In genomic region chr1:167934407-167935251, GRCh38 we compare ENCODE assay signal across 7 cellular contexts. TPM values are rescaled to one million over a fixed set of nuclear protein-coding genes. Genes with fewer than 3 reads are reported as not detected.
A peak's percentile ranks its signal among the peaks of the same experiment; 100 is the strongest.
DNase-seq lines count a peak whose midpoint lies in the region; ATAC-seq, FAIRE-seq and TF ChIP-seq lines count a peak whose summit lies in the region.

No MANE protein-coding gene starts in this region.

- no peak for TF ChIP-seq CTCF in GM10266 (IDR thresholded peaks at IDR 0.05; ENCODE audit: control insufficient read depth, insufficient read depth, low read depth, missing control alignments)
- no peak for TF ChIP-seq CTCF in bronchial epithelial cell (IDR thresholded peaks at IDR 0.05; ENCODE audit: insufficient read depth, low read length, severe bottlenecking)

- no peak for ATAC-seq in GM18870 (IDR thresholded peaks at IDR 0.05; ENCODE audit: unreplicated experiment)

- no peaks in the 10 kb centered on the region for H3K36me3 ChIP-seq in bronchial epithelial cell (ENCODE audit: control insufficient read depth, insufficient read depth, low read length)

- no peak for FAIRE-seq in bronchial epithelial cell (lab: Jason Lieb, UNC)

- peak overlapping the region; percentile 83 for H3K4me3 ChIP-seq in bronchial epithelial cell (ENCODE audit: low read depth, low read length)
- peak overlapping the region; percentile 81 for H3K4me3 ChIP-seq in mononuclear cell (ENCODE audit: low read length)

- H3K9me3 ChIP-seq in mononuclear cell (ENCODE audit: low read depth, low read length) = no peaks in the 10 kb centered on the region

- H3K27me3 ChIP-seq in bronchial epithelial cell (ENCODE audit: control insufficient read depth, insufficient read depth, low read length) (no peaks in the 10 kb centered on the region), mononuclear cell (ENCODE audit: insufficient read depth, low read length) (no peaks in the 10 kb centered on the region)

- peaks cover 21% of the 10 kb centered on the region for H3K4me1 ChIP-seq in mononuclear cell (ENCODE audit: insufficient read depth, low read length)

- DNase-seq in GM10266 (ENCODE audit: extremely low spot score) (peak; percentile 10), NAMALWA (ENCODE audit: low spot score) (peak; percentile 74), bronchial epithelial cell (ENCODE audit: low read depth) (peak; percentile 57), HT-29 (ENCODE audit: low spot score) (no peak), NCI-H2196 (lab: John Stamatoyannopoulos, UW; ENCODE audit: unreplicated experiment) (no peak)

RNA-seq across cellular contexts. Expression of gene DCAF6, which starts 1.9 kb away (rescaled TPM):
- total RNA-seq in bronchial epithelial cell (28.2 and 34.6 TPM in 2 replicates), mononuclear cell (15.1 TPM)
- 20.4 and 23.2 TPM in 2 replicates for total RNA-seq in HT-29 (2014; rRNA removed; shearing (Covaris generic))

RNA-seq across cellular contexts. Expression of gene MPC2, which starts 2.2 kb away (rescaled TPM):
- total RNA-seq in bronchial epithelial cell (10.8 and 23.6 TPM in 2 replicates), mononuclear cell (17.1 TPM)
- total RNA-seq in HT-29 (2014; rRNA removed; shearing (Covaris generic)) = 52.3 and 57.7 TPM in 2 replicates

RNA-seq across cellular contexts. Expression of gene ADCY10, which starts 20.7 kb away (rescaled TPM):
- total RNA-seq in bronchial epithelial cell (0.26 TPM in 2 replicates), mononuclear cell (not detected)
- not detected in 2 replicates for total RNA-seq in HT-29 (2014; rRNA removed; shearing (Covaris generic))

Comparison
In these comparisons a context has a peak if more than half of its experiments do, and no peak if none do; other contexts are left out.
1. DNase-seq: peak in GM10266 (single experiment), NAMALWA (single experiment) and bronchial epithelial cell (single experiment); none in HT-29 (single experiment) and NCI-H2196 (single experiment).